Comparison of ENCODE assay signal across 8 cellular contexts in the genomic region with DNA sequence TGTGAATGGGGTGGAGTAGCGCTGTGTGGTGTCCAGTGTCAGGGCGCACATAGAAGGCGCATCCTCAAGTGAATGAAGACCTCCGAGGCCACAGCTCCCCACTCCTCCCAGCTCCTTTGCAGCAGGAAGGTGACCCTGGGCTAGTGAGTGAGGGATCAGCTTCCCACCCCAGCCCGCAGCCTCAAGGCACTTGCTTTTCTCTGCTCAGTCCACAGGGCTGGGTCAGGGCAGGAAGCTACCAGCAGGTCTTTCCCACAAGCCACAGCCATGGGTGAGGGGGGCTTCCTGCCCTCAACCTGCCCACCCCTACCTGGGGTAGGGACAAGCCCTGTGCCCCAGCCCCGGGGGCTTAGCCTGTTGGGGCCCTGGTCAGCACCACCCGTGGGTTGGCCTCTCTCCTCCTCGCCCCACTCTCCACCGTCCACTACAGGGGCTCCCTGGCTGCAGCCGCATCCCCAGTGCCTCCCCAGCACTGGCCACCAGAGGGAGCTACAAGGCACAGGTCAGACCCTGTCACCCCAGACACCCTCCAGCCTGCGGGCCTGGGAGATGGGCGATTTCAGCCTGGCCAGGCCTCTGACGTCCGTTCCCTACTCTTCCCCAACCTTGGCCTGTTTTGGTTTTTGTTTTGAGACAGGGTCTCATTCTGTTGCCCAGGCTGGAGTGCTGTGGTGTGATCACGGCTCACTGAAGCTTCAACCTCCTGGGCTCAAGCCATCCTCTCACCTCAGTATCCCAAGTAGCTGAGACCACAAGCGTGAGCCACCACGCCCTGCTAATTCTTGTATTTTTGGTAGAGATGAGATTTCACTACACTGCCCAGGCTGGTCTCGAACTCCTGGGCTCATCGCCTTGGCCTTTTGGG. TPM values are rescaled to one million over a fixed set of nuclear protein-coding genes. Genes with fewer than 3 reads are reported as not detected.
DNase-seq lines count a peak whose midpoint lies in the region; ATAC-seq and TF ChIP-seq lines count a peak whose summit lies in the region.

No MANE protein-coding gene starts in this region.

- H2AFZ ChIP-seq in SU-DHL-6 (ENCODE audit: low read depth, low read length, severe bottlenecking): no peak overlapping the region

- TF ChIP-seq POLR2A in adrenal gland (IDR thresholded peaks at IDR 0.05): no peak
- TF ChIP-seq POLR2A in uterus (IDR thresholded peaks at IDR 0.05): no peak

- H3K9me3 ChIP-seq in HUES48 (ENCODE audit: control insufficient read depth, insufficient read depth, low read length) (no peaks in the 10 kb centered on the region), SU-DHL-6 (ENCODE audit: insufficient read depth, low read length) (no peaks in the 10 kb centered on the region), adrenal gland (replicated peaks in 1 of 3) (no peaks in the 10 kb centered on the region), uterus (no peaks in the 10 kb centered on the region)

- TF ChIP-seq CTCF in GM10266 (IDR thresholded peaks at IDR 0.05; ENCODE audit: control insufficient read depth, insufficient read depth, low read depth, missing control alignments): peak; percentile 97
- TF ChIP-seq CTCF in SU-DHL-6 (IDR thresholded peaks at IDR 0.05; ENCODE audit: insufficient read depth, low read length, poor library complexity, severe bottlenecking): peak; percentile 92
- TF ChIP-seq CTCF in adrenal gland (IDR thresholded peaks at IDR 0.05): peak; percentile 73 to 84 (median 81)
- peak; percentile 70 to 80 (median 74) for TF ChIP-seq CTCF in uterus (IDR thresholded peaks at IDR 0.05)

- WGBS in adrenal gland, 4 donors: 23 to 50% (median 26%) methylated on average over 8 to 19 of the region's 19 CpGs

- H4K20me1 ChIP-seq in SU-DHL-6 (ENCODE audit: low read depth, low read length): no peaks in the 10 kb centered on the region

- no peaks in the 10 kb centered on the region for H3F3A ChIP-seq in SU-DHL-6 (ENCODE audit: insufficient read depth)

- intact Hi-C loops in adrenal gland (cut with DNase I) (loop anchor here in 1 of 2 donors (5.0 kb wide), 1 partner anchor 77 kb away; a partner anchor contains a TSS), left ventricle myocardium superior (cut with micrococcal nuclease) (no loop called here), uterus (cut with DNase I; ENCODE audit: low total_unique reads) (no loop called here)

- H3K4me1 ChIP-seq in HUES48 (ENCODE audit: control insufficient read depth, insufficient read depth, low read length) (0 out of 2 replicates have a peak, but pooled peaks cover 2% of the 10 kb centered on the region), adrenal gland (replicated peaks in 1 of 2) (peaks cover 9 to 30% of the 10 kb centered on the region in 2 donors), uterus (peaks cover 0 to 18% of the 10 kb centered on the region in 2 donors)

- DNase-seq in GM10266 (ENCODE audit: extremely low spot score): peak; percentile 87
- DNase-seq in adrenal gland: peak; percentile 66 to 89 (median 77)
- peak; percentile 90 for DNase-seq in left ventricle myocardium superior
- DNase-seq in putamen (ENCODE audit: low spot score): peak; percentile 72
- peak; percentile 65 to 72 for DNase-seq in uterus

- H3K36me3 ChIP-seq in HUES48 (ENCODE audit: control insufficient read depth, insufficient read depth, low read length) (no peaks in the 10 kb centered on the region), SU-DHL-6 (ENCODE audit: low read length) (no peaks in the 10 kb centered on the region), adrenal gland (replicated peaks in 1 of 2) (no peaks in the 10 kb centered on the region), uterus (no peaks in the 10 kb centered on the region)

- peaks cover 24% of the 10 kb centered on the region for H3K27me3 ChIP-seq in HUES48 (ENCODE audit: control insufficient read depth, insufficient read depth, low read length)
- H3K27me3 ChIP-seq in SU-DHL-6 (ENCODE audit: low read length): no peaks in the 10 kb centered on the region
- no peaks in the 10 kb centered on the region for H3K27me3 ChIP-seq in adrenal gland
- no peaks in the 10 kb centered on the region for H3K27me3 ChIP-seq in uterus

- H3K4me3 ChIP-seq in HUES48 (ENCODE audit: low read depth, low read length) (peak overlapping the region; percentile 61; the same call in 1 of the 2 replicates), SU-DHL-6 (ENCODE audit: insufficient read depth, low read length, poor library complexity, severe bottlenecking) (no peak overlapping the region), adrenal gland (peak overlapping the region in 1 of 4 donors; percentile 74), uterus (peak overlapping the region in 1 of 2 donors; percentile 38)

- H3K27ac ChIP-seq in HUES48 (ENCODE audit: low read depth, low read length) (no peak overlapping the region), SU-DHL-6 (ENCODE audit: low read depth, low read length) (no peak overlapping the region), adrenal gland (no peak overlapping the region), uterus (no peak overlapping the region)

- H3K9ac ChIP-seq in HUES48 (ENCODE audit: low read depth, low read length) (no peak overlapping the region), SU-DHL-6 (ENCODE audit: low read length) (no peak overlapping the region)

- H3K4me2 ChIP-seq in SU-DHL-6 (ENCODE audit: low read depth, low read length, poor library complexity, severe bottlenecking): peak overlapping the region; percentile 85

- ATAC-seq in left ventricle myocardium superior: peak; percentile 75
- no peak for ATAC-seq in GM21737 (IDR thresholded peaks at IDR 0.05; ENCODE audit: unreplicated experiment)

- H3K79me2 ChIP-seq in SU-DHL-6 (ENCODE audit: insufficient read depth, low read length): no peaks in the 10 kb centered on the region

- no peaks in the 10 kb centered on the region for H3K9me2 ChIP-seq in SU-DHL-6 (replicated peaks; ENCODE audit: insufficient read depth, low read length)

RNA-seq across cellular contexts. Expression of a gene that starts 1.3 kb away (rescaled TPM):
- total RNA-seq in adrenal gland (10 to 100 TPM; 25.2 to 54.4 (median 31.5) TPM), left ventricle myocardium superior (33.8 TPM), uterus (10 to 100 TPM; 24.8 to 36.9 (median 26.1) TPM)
- polyA plus RNA-seq in adrenal gland: 100 to 1,000 TPM in 1 of 3 donors, 10 to 100 TPM in 2; 13.6 to 150 (median 69.8) TPM

RNA-seq across cellular contexts. Expression of a gene that starts 2.6 kb away (rescaled TPM):
- under 1 TPM in 5 of 8 donors, not detected in 3; 0.11 to 0.69 (median 0.21) TPM for total RNA-seq in adrenal gland
- polyA plus RNA-seq in adrenal gland: under 1 TPM in 2 of 3 donors, not detected in 1; 0.16 to 0.17 TPM
- 0.17 TPM for total RNA-seq in left ventricle myocardium superior
- not detected for total RNA-seq in uterus

RNA-seq across cellular contexts. Expression of a gene that starts 16.7 kb away (rescaled TPM):
- total RNA-seq in adrenal gland: 10 to 100 TPM; 17.8 to 77.1 (median 43.3) TPM
- 100 to 1,000 TPM in 2 of 3 donors, 1 to 10 TPM in 1; 5.1 to 311 (median 194) TPM for polyA plus RNA-seq in adrenal gland
- total RNA-seq in left ventricle myocardium superior: 59.0 TPM
- 100 to 1,000 TPM in 1 of 4 donors, 10 to 100 TPM in 3; 25.2 to 221 (median 59.2) TPM for total RNA-seq in uterus

RNA-seq across cellular contexts. Expression of a gene that starts 24.6 kb away (rescaled TPM):
- total RNA-seq in adrenal gland (under 1 TPM in 3 of 8 donors, not detected in 5; 0.28 to 0.53 (median 0.28) TPM), left ventricle myocardium superior (2.1 TPM), uterus (10 to 100 TPM in 1 of 4 donors, 1 to 10 TPM in 1, not detected in 2; 2.4 to 11.5 TPM)
- polyA plus RNA-seq in adrenal gland: 1 to 10 TPM in 2 of 3 donors, not detected in 1; 1.6 to 1.7 TPM

RNA-seq across cellular contexts. Expression of a gene that starts 32.9 kb away (rescaled TPM):
- total RNA-seq in adrenal gland (1 to 10 TPM in 2 of 8 donors, under 1 TPM in 4, not detected in 2; 0.67 to 1.3 (median 0.86) TPM), left ventricle myocardium superior (1.7 TPM), uterus (1 to 10 TPM in 2 of 4 donors, not detected in 2; 1.5 TPM)
- polyA plus RNA-seq in adrenal gland: 1 to 10 TPM in 2 of 3 donors, not detected in 1; 3.8 to 6.4 TPM
